11 cellular contexts compared by ENCODE assay signal in the genomic region with DNA sequence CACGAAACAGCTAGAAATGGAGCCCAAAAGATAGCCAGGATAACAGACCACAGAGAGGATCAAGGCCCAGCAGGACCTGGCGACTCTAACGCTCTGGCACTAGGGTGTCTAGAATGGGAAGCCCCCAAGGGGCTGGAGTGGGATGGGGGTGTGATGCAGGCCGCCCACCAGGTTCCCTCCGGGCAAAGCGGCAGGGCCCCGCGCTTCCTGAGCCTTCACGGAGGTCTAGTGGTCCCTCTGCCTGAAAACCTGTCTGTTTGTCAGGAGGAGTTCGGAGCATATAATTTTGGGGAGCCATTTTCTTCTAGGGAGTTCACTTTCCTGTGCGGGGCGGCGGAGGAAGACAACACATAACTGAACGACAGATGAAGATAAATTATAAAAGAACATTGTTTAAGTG. TPM values are rescaled to one million over a fixed set of nuclear protein-coding genes. Genes with fewer than 3 reads are reported as not detected.
A peak's percentile ranks its signal among the peaks of the same experiment; 100 is the strongest.
DNase-seq lines count a peak whose midpoint lies in the region; ATAC-seq, FAIRE-seq and TF ChIP-seq lines count a peak whose summit lies in the region.
"Had no signal": no experiment of that assay in that cellular context is flagged by ENCODE, and none has a peak within 500 bp of the region (broad histone marks: within the 10 kb centered on the region; RNA-seq: fewer than 3 reads in every experiment).

No MANE protein-coding gene starts in this region.

- FAIRE-seq in kidney (lab: Jason Lieb, UNC), result no peak
- FAIRE-seq: A204.1 had no signal

- H3K4me1 ChIP-seq in kidney (ENCODE audit: control insufficient read depth in 1 of 2, insufficient read depth in 1 of 2, low read depth in 1 of 2, low read length in 2 of 2), result peaks cover 0 to 6% of the 10 kb centered on the region in 2 donors

- H3K9me3 ChIP-seq in kidney (ENCODE audit: control insufficient read depth in 1 of 2, low read length in 2 of 2), result no peaks in the 10 kb centered on the region
- H3K9me3 ChIP-seq in CD4-positive, alpha-beta T cell (ENCODE audit: control insufficient read depth, low read length), result no peaks in the 10 kb centered on the region
- H3K9me3 ChIP-seq: ovary had no signal

- POLR2A ChIA-PET in CD4-positive, alpha-beta T cell (lab: Charles Lee), result interaction anchor here (1.0 to 1.4 kb wide), 2 partner anchors 9 to 184 kb away, joined by 3 to 4 read pairs; no protein-coding TSS in a partner anchor

- H3K27me3 Mint-ChIP-seq in activated CD4-positive, alpha-beta T cell treated with anti-CD3 and anti-CD28 coated beads, Interleukin-2, amount 10 ng/mL, durations not matched to agents 24 days and 14 days, result peaks cover 10% of the 10 kb centered on the region
- peaks cover 21% of the 10 kb centered on the region for H3K27me3 Mint-ChIP-seq in CD4-positive, alpha-beta T cell

- TF ChIP-seq CTCF in kidney (IDR thresholded peaks at IDR 0.05; ENCODE audit: borderline replicate concordance, extremely low read depth, insufficient read depth), result no peak
- no peak for TF ChIP-seq CTCF in CD4-positive, alpha-beta T cell (IDR thresholded peaks at IDR 0.05)

- intact Hi-C loops in activated CD4-positive, alpha-beta T cell treated with anti-CD3 and anti-CD28 coated beads, Interleukin-2, amount 10 ng/mL, durations not matched to agents 24 days and 14 days (cut with micrococcal nuclease), result no loop called here
- intact Hi-C loops in kidney (cut with DNase I), result no loop called here
- intact Hi-C loops in CD4-positive, alpha-beta T cell (cut with DNase I, micrococcal nuclease), result no loop called here

- CTCF ChIA-PET in CD4-positive, alpha-beta T cell (lab: Charles Lee), result interaction anchor here (1.5 to 2.4 kb wide), 2 partner anchors 25 to 30 kb away, joined by 3 to 5 read pairs; no protein-coding TSS in a partner anchor

- H3K27me3 ChIP-seq in CD4-positive, alpha-beta T cell (ENCODE audit: control insufficient read depth, insufficient read depth, low read length), result no peaks in the 10 kb centered on the region
- H3K27me3 ChIP-seq: ovary had no signal

- no peaks in the 10 kb centered on the region for H3K36me3 Mint-ChIP-seq in activated CD4-positive, alpha-beta T cell treated with anti-CD3 and anti-CD28 coated beads, Interleukin-2, amount 10 ng/mL, durations not matched to agents 24 days and 14 days (ENCODE audit: low read depth)
- no peaks in the 10 kb centered on the region for H3K36me3 Mint-ChIP-seq in stimulated activated effector memory CD8-positive, alpha-beta T cell treated with anti-CD3 and anti-CD28 coated beads, Interleukin-12 subunit alpha, Interleukin-12 subunit beta, amount 100 ng/mL, for 72 hours
- no peaks in the 10 kb centered on the region for H3K36me3 Mint-ChIP-seq in CD4-positive, alpha-beta T cell (ENCODE audit: low read depth)

- no peak for ATAC-seq in stimulated activated effector memory CD8-positive, alpha-beta T cell treated with anti-CD3 and anti-CD28 coated beads, Interleukin-12 subunit alpha, Interleukin-12 subunit beta, amount 100 ng/mL, for 72 hours
- ATAC-seq in left lobe of liver, result no peak
- no peak for ATAC-seq in CD4-positive, alpha-beta T cell (ENCODE audit: poor library complexity)

- H3K27ac Mint-ChIP-seq in activated CD4-positive, alpha-beta T cell treated with anti-CD3 and anti-CD28 coated beads, Interleukin-2, amount 10 ng/mL, durations not matched to agents 24 days and 14 days, result no peak overlapping the region
- H3K27ac Mint-ChIP-seq in stimulated activated effector memory CD8-positive, alpha-beta T cell treated with anti-CD3 and anti-CD28 coated beads, Interleukin-12 subunit alpha, Interleukin-12 subunit beta, amount 100 ng/mL, for 72 hours, result peak overlapping the region; percentile 79
- no peak overlapping the region for H3K27ac Mint-ChIP-seq in CD4-positive, alpha-beta T cell

- H3K9ac ChIP-seq in kidney (ENCODE audit: low read length in 2 of 2), result peak overlapping the region; percentile 24 to 29

- H3K9me3 Mint-ChIP-seq in activated CD4-positive, alpha-beta T cell treated with anti-CD3 and anti-CD28 coated beads, Interleukin-2, amount 10 ng/mL, durations not matched to agents 24 days and 14 days, result no peaks in the 10 kb centered on the region
- H3K9me3 Mint-ChIP-seq in stimulated activated effector memory CD8-positive, alpha-beta T cell treated with anti-CD3 and anti-CD28 coated beads, Interleukin-12 subunit alpha, Interleukin-12 subunit beta, amount 100 ng/mL, for 72 hours, result no peaks in the 10 kb centered on the region
- no peaks in the 10 kb centered on the region for H3K9me3 Mint-ChIP-seq in CD4-positive, alpha-beta T cell

- H3K4me1 Mint-ChIP-seq in activated CD4-positive, alpha-beta T cell treated with anti-CD3 and anti-CD28 coated beads, Interleukin-2, amount 10 ng/mL, durations not matched to agents 24 days and 14 days, result peaks cover 20% of the 10 kb centered on the region
- H3K4me1 Mint-ChIP-seq in stimulated activated effector memory CD8-positive, alpha-beta T cell treated with anti-CD3 and anti-CD28 coated beads, Interleukin-12 subunit alpha, Interleukin-12 subunit beta, amount 100 ng/mL, for 72 hours, result peaks cover 20% of the 10 kb centered on the region
- peaks cover 14% of the 10 kb centered on the region for H3K4me1 Mint-ChIP-seq in CD4-positive, alpha-beta T cell (ENCODE audit: low read depth)

- H3K36me3 ChIP-seq in kidney (ENCODE audit: control insufficient read depth in 1 of 2, insufficient read depth in 2 of 2, low read length in 2 of 2), result no peaks in the 10 kb centered on the region
- H3K36me3 ChIP-seq: ovary had no signal

- no peak for DNase-seq in activated CD4-positive, alpha-beta T cell treated with anti-CD3 and anti-CD28 coated beads, Interleukin-2, amount 10 ng/mL, durations not matched to agents 24 days and 14 days
- no peak for DNase-seq in activated CD4-positive, alpha-beta T cell treated with anti-CD3 and anti-CD28 coated beads for 1 hour
- DNase-seq in caudate nucleus (lab: John Stamatoyannopoulos, UW), result no peak
- no peak for DNase-seq in kidney
- DNase-seq in stimulated activated effector memory CD8-positive, alpha-beta T cell treated with anti-CD3 and anti-CD28 coated beads, Interleukin-12 subunit alpha, Interleukin-12 subunit beta, amount 100 ng/mL, for 72 hours (ENCODE audit: low spot score in 2 of 2), result no peak
- no peak for DNase-seq in left lobe of liver (ENCODE audit: low spot score)
- no peak for DNase-seq in CD4-positive, alpha-beta T cell
- DNase-seq in EL, result no peak
- DNase-seq: NCI-H510A had no signal

- peak overlapping the region; percentile 72 for H3K4me3 Mint-ChIP-seq in activated CD4-positive, alpha-beta T cell treated with anti-CD3 and anti-CD28 coated beads, Interleukin-2, amount 10 ng/mL, durations not matched to agents 24 days and 14 days
- H3K4me3 Mint-ChIP-seq in stimulated activated effector memory CD8-positive, alpha-beta T cell treated with anti-CD3 and anti-CD28 coated beads, Interleukin-12 subunit alpha, Interleukin-12 subunit beta, amount 100 ng/mL, for 72 hours, result peak overlapping the region; percentile 49
- no peak overlapping the region for H3K4me3 Mint-ChIP-seq in CD4-positive, alpha-beta T cell

- H3K27ac ChIP-seq in caudate nucleus (ENCODE audit: low read depth, low read length) (peak overlapping the region; percentile 58), kidney (ENCODE audit: low read depth in 2 of 2, low read length in 2 of 2) (no peak overlapping the region)
- no peak overlapping the region for H3K27ac ChIP-seq in CD4-positive, alpha-beta T cell (ENCODE audit: low read depth, low read length)

- peak overlapping the region; percentile 60 to 61 for H3K4me3 ChIP-seq in kidney (ENCODE audit: low read length in 2 of 2)
- H3K4me3 ChIP-seq: ovary had no signal

RNA-seq across cellular contexts. Expression of a gene that starts 48.2 kb away (rescaled TPM):
- not detected in 2 replicates for total RNA-seq in activated CD4-positive, alpha-beta T cell treated with anti-CD3 and anti-CD28 coated beads, Interleukin-2, amount 10 ng/mL, durations not matched to agents 24 days and 14 days
- total RNA-seq in kidney, result 109 TPM
- 392 TPM for polyA plus RNA-seq in kidney (ENCODE audit: insufficient read depth, low read depth, low replicate concordance)
- total RNA-seq in left lobe of liver, result not detected
- not detected for total RNA-seq in CD4-positive, alpha-beta T cell
- total RNA-seq: ovary had no signal
- polyA plus RNA-seq: ovary had no signal

RNA-seq across cellular contexts. Expression of a gene that starts 56.4 kb away (rescaled TPM):
- 0.63 and 0.66 TPM in 2 replicates for total RNA-seq in activated CD4-positive, alpha-beta T cell treated with anti-CD3 and anti-CD28 coated beads, Interleukin-2, amount 10 ng/mL, durations not matched to agents 24 days and 14 days
- total RNA-seq in kidney, result 3.6 TPM
- polyA plus RNA-seq in kidney (ENCODE audit: insufficient read depth, low read depth, low replicate concordance), result 2.8 TPM
- total RNA-seq in left lobe of liver, result 0.13 TPM
- 1 to 10 TPM; 1.2 to 1.4 TPM for total RNA-seq in CD4-positive, alpha-beta T cell

Comparison
In these comparisons a context has a peak if more than half of its experiments do, and no peak if none do; other contexts are left out.
1. RNA of a gene that starts 48.2 kb away (total RNA-seq): 109 TPM in kidney (single experiment); not detected in activated CD4-positive, alpha-beta T cell treated with anti-CD3 and anti-CD28 coated beads, Interleukin-2, amount 10 ng/mL, durations not matched to agents 24 days and 14 days, not detected in left lobe of liver (single experiment) and not detected in CD4-positive, alpha-beta T cell; every median in the first group is over 100 times any median in the second.